Comparison of ENCODE assay signal across 11 cellular contexts in the genomic region with DNA sequence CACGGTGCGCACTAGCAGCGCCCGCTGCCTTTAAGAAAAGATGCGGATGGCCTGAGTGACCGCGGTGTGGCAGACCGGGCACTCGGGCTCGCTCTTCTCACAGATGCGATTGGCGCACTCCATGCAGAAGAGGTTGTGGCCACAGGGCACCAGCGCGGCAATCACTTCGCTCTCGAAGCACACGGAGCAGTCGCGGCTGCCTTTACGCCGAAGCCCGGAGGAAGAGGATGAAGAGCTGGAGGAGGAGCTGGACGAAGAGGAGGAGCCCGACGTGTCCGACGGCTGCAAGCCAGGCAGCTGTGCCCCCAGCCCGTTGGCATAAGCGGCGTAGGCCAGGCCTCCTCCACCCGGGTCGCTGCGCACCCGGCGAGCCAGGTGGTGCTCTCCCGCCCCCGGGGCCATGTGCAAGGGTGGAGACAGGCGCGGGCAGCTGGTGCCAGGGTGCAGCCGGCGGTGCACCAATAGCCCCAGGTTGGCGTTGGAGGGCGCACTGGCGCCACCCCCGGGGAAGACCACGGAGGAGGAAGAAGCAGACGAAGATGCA. TPM values are rescaled to one million over a fixed set of nuclear protein-coding genes. Genes with fewer than 3 reads are reported as not detected.
DNase-seq lines count a peak whose midpoint lies in the region; ATAC-seq and TF ChIP-seq lines count a peak whose summit lies in the region.
"Had no signal": no experiment of that assay in that cellular context is flagged by ENCODE, and none has a peak within 500 bp of the region (broad histone marks: within the 10 kb centered on the region; RNA-seq: fewer than 3 reads in every experiment).

No MANE protein-coding gene starts in this region.

- peaks cover 14% of the 10 kb centered on the region for H3K27me3 Mint-ChIP-seq in activated T-helper 17 cell treated with anti-CD3 and anti-CD28 coated beads, Interleukin-2, amount 50 U/mL, for 72 hours

- intact Hi-C loops in heart left ventricle (cut with DNase I), result loop anchor here in 6 of 10 donors (5.0 to 10.0 kb wide), 10 partner anchors 88 to 1048 kb away; a partner anchor contains a TSS
- intact Hi-C loops in left cardiac atrium (cut with DNase I), result loop anchor here in 1 of 2 donors (10.0 kb wide), 1 partner anchor 118 kb away; no protein-coding TSS in a partner anchor
- intact Hi-C loops in testis (cut with DNase I; ENCODE audit: low total_unique reads), result no loop called here

- TF ChIP-seq CTCF in heart left ventricle (IDR thresholded peaks at IDR 0.05) (no peak), kidney epithelial cell (IDR thresholded peaks at IDR 0.05; ENCODE audit: insufficient read depth, low read length, poor library complexity, severe bottlenecking) (peak; percentile 5), testis (IDR thresholded peaks at IDR 0.05) (no peak)

- H3K9me3 Mint-ChIP-seq in activated T-helper 17 cell treated with anti-CD3 and anti-CD28 coated beads, Interleukin-2, amount 50 U/mL, for 72 hours, result no peaks in the 10 kb centered on the region

- peak in 1 of 5 donors; percentile 23 for DNase-seq in heart left ventricle
- DNase-seq in left cardiac atrium, result no peak
- no peak for DNase-seq in kidney epithelial cell (ENCODE audit: low read depth)
- peak; percentile 39 for DNase-seq in testis
- no peak for DNase-seq in NCI-H446 treated with DMSO at 0.1 percent for 48 hours (lab: John Stamatoyannopoulos, UW)
- no peak for DNase-seq in NCI-H446 (lab: John Stamatoyannopoulos, UW)
- DNase-seq: NCI-H2171 treated with DMSO at 0.1 percent for 48 hours had no signal

- no peaks in the 10 kb centered on the region for H3K36me3 Mint-ChIP-seq in activated T-helper 17 cell treated with anti-CD3 and anti-CD28 coated beads, Interleukin-2, amount 50 U/mL, for 72 hours (ENCODE audit: low read depth)

- peaks cover 0 to 16% (median 0%) of the 10 kb centered on the region in 9 donors for H3K36me3 ChIP-seq in heart left ventricle
- H3K36me3 ChIP-seq in kidney epithelial cell (ENCODE audit: control insufficient read depth, insufficient read depth, low read length), result no peaks in the 10 kb centered on the region
- no peaks in the 10 kb centered on the region for H3K36me3 ChIP-seq in testis (ENCODE audit: low read depth, missing control alignments)
- H3K36me3 ChIP-seq: ascending aorta, uterus had no signal

- H3K9me3 ChIP-seq in heart left ventricle, result no peaks in the 10 kb centered on the region
- H3K9me3 ChIP-seq in testis, result no peaks in the 10 kb centered on the region
- H3K9me3 ChIP-seq: ascending aorta, uterus had no signal

- no peak for ATAC-seq in heart left ventricle
- ATAC-seq in left cardiac atrium, result no peak
- ATAC-seq in activated T-helper 17 cell treated with anti-CD3 and anti-CD28 coated beads, Interleukin-2, amount 50 U/mL, for 72 hours (replicated peaks), result no peak
- no peak for ATAC-seq in GM19467 (IDR thresholded peaks at IDR 0.05; ENCODE audit: unreplicated experiment)

- WGBS in heart left ventricle, 4 donors, result 81 to 83% (median 83%) methylated on average over 46 to 47 of the region's 47 CpGs
- 48 to 61% methylated on average over 23 to 41 of the region's 47 CpGs for WGBS in testis, 2 donors

- H3K4me3 ChIP-seq in heart left ventricle, result peak overlapping the region in 7 of 12 donors; percentile 83 to 97 (median 92)
- H3K4me3 ChIP-seq in kidney epithelial cell (ENCODE audit: low read depth, low read length), result no peak overlapping the region
- H3K4me3 ChIP-seq in testis, result peak overlapping the region; percentile 84 to 93

- no peaks in the 10 kb centered on the region for H3K27me3 ChIP-seq in heart left ventricle
- peaks cover 3% of the 10 kb centered on the region for H3K27me3 ChIP-seq in kidney epithelial cell (ENCODE audit: control insufficient read depth, insufficient read depth, low read length)
- no peaks in the 10 kb centered on the region for H3K27me3 ChIP-seq in testis
- H3K27me3 ChIP-seq: ascending aorta, uterus had no signal

- peak overlapping the region; percentile 58 for H3K4me3 Mint-ChIP-seq in activated T-helper 17 cell treated with anti-CD3 and anti-CD28 coated beads, Interleukin-2, amount 50 U/mL, for 72 hours

- no peak for TF ChIP-seq POLR2A in heart left ventricle (IDR thresholded peaks at IDR 0.05)
- no peak for TF ChIP-seq POLR2A in testis (IDR thresholded peaks at IDR 0.05)

- H3K27ac Mint-ChIP-seq in activated T-helper 17 cell treated with anti-CD3 and anti-CD28 coated beads, Interleukin-2, amount 50 U/mL, for 72 hours, result no peak overlapping the region

- H3K4me1 ChIP-seq in heart left ventricle (peaks cover 0 to 42% (median 20%) of the 10 kb centered on the region in 12 donors), testis (peaks cover 35% of the 10 kb centered on the region)

- no peaks in the 10 kb centered on the region for H3K4me1 Mint-ChIP-seq in activated T-helper 17 cell treated with anti-CD3 and anti-CD28 coated beads, Interleukin-2, amount 50 U/mL, for 72 hours

- H3K27ac ChIP-seq in heart left ventricle (peak overlapping the region in 1 of 12 donors; percentile 99), testis (peak overlapping the region; percentile 85 to 97)
- H3K27ac ChIP-seq: ascending aorta had no signal

RNA-seq across cellular contexts. Expression of a gene that starts 2.6 kb away (rescaled TPM):
- total RNA-seq in heart left ventricle, result 1 to 10 TPM; 2.0 to 4.2 (median 3.0) TPM
- polyA plus RNA-seq in heart left ventricle, result 1 to 10 TPM; 1.3 to 5.3 TPM
- total RNA-seq in left cardiac atrium, result 1 to 10 TPM; 2.0 to 2.2 TPM
- 1 to 10 TPM in 1 of 2 donors, under 1 TPM in 1; 0.54 to 1.4 TPM for total RNA-seq in activated T-helper 17 cell treated with anti-CD3 and anti-CD28 coated beads, Interleukin-2, amount 50 U/mL, for 72 hours
- total RNA-seq in kidney epithelial cell, result 15.6 and 18.8 TPM in 2 replicates
- 100 to 1,000 TPM in 1 of 2 donors, 10 to 100 TPM in 1; 82.1 to 109 TPM for total RNA-seq in testis
- 55.3 TPM for polyA plus RNA-seq in testis (ENCODE audit: insufficient read depth, low read depth, low replicate concordance)
